20 cellular contexts compared by ENCODE assay signal in the genomic region with DNA sequence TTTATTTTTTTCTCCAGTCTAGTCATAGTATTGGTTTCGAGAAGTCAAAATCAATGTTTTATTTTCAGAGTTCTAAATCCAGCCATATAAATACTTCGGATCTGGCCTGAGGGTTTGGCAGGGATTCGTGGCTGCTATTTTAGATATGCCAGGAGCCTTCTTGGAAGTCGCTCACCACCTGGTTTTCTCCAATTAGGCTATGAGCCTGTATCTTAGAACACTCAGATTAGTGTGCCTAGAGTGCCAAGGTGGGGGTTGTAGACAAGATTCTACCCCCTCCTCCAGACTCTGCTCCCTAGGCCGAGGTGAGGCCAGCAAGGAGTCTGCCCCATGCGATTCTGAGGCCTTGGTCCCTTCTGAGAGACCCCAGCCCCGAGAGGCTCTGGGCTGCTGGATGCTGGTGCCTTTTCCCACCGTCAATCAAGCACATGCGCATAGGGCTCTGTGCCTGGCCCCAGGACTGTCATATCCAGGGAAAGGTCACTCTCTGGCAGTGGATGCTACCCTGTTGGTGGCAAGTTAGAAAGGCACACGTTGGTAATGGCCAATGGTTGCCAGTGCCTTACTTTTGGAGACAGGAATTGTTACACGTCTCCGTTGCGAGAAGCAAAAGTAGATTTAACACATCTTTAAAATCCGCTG.
DNase-seq lines count a peak whose midpoint lies in the region; ATAC-seq, FAIRE-seq and TF ChIP-seq lines count a peak whose summit lies in the region.
"Had no signal": no experiment of that assay in that cellular context is flagged by ENCODE, and none has a peak within 500 bp of the region (broad histone marks: within the 10 kb centered on the region; RNA-seq: fewer than 3 reads in every experiment).

No MANE protein-coding gene starts in this region.

- TF ChIP-seq EP300 in tibial nerve (IDR thresholded peaks at IDR 0.05), result no peak
- TF ChIP-seq EP300 in stomach (IDR thresholded peaks at IDR 0.05), result no peak

- H3K36me3 Mint-ChIP-seq in glutamatergic neuron (ENCODE audit: unreplicated experiment), result no peaks in the 10 kb centered on the region
- H3K36me3 Mint-ChIP-seq: CD4-positive, alpha-beta memory T cell had no signal

- H3K27me3 ChIP-seq in right atrium auricular region (no peaks in the 10 kb centered on the region), tibial nerve (no peaks in the 10 kb centered on the region), stomach (no peaks in the 10 kb centered on the region)
- H3K27me3 ChIP-seq: BE2C had no signal

- no peaks in the 10 kb centered on the region for H3K36me3 ChIP-seq in right atrium auricular region
- no peaks in the 10 kb centered on the region for H3K36me3 ChIP-seq in tibial nerve
- no peaks in the 10 kb centered on the region for H3K36me3 ChIP-seq in stomach
- H3K36me3 ChIP-seq: BE2C, HAP-1 had no signal

- no peak for FAIRE-seq in H54 (lab: Jason Lieb, UNC)
- FAIRE-seq: A204.1, GM12878, RCC 7860 had no signal

- intact Hi-C loops in left ventricle myocardium superior (cut with micrococcal nuclease) (no loop called here), posterior vena cava (cut with DNase I) (no loop called here), stomach (cut with DNase I; ENCODE audit: low total_unique reads) (no loop called here)

- H3K4me3 ChIP-seq in right atrium auricular region (no peak overlapping the region), tibial nerve (no peak overlapping the region), stomach (no peak overlapping the region)
- H3K4me3 ChIP-seq: GM12878, HAP-1 had no signal

- TF ChIP-seq CTCF in right atrium auricular region (IDR thresholded peaks at IDR 0.05) (no peak), glutamatergic neuron (IDR thresholded peaks at IDR 0.05; ENCODE audit: partially characterized antibody, unreplicated experiment) (no peak), tibial nerve (IDR thresholded peaks at IDR 0.05) (no peak), stomach (IDR thresholded peaks at IDR 0.05) (no peak)

- H3K4me3 Mint-ChIP-seq in glutamatergic neuron (ENCODE audit: unreplicated experiment), result no peak overlapping the region
- H3K4me3 Mint-ChIP-seq: CD4-positive, alpha-beta memory T cell had no signal

- H3K4me1 ChIP-seq in right atrium auricular region (peaks cover 0 to 22% of the 10 kb centered on the region in 2 donors), tibial nerve (peaks cover 0 to 36% (median 8%) of the 10 kb centered on the region in 4 donors), stomach (peaks cover 23 to 47% (median 40%) of the 10 kb centered on the region in 4 donors)
- H3K4me1 ChIP-seq: BE2C, HAP-1 had no signal

- H3K27ac ChIP-seq in right atrium auricular region, result no peak overlapping the region
- H3K27ac ChIP-seq in tibial nerve, result peak overlapping the region; percentile 21 to 91 (median 54)
- no peak overlapping the region for H3K27ac ChIP-seq in caudate nucleus (ENCODE audit: low read depth, low read length)
- peak overlapping the region in 2 of 5 donors; percentile 55 to 59 for H3K27ac ChIP-seq in stomach

- H3K4me1 Mint-ChIP-seq in glutamatergic neuron (ENCODE audit: low read depth, unreplicated experiment), result peaks cover 61% of the 10 kb centered on the region

- H3K27ac Mint-ChIP-seq in glutamatergic neuron (ENCODE audit: unreplicated experiment), result no peak overlapping the region
- H3K27ac Mint-ChIP-seq: CD4-positive, alpha-beta memory T cell had no signal

- no peak for TF ChIP-seq POLR2A in tibial nerve (IDR thresholded peaks at IDR 0.05)
- no peak for TF ChIP-seq POLR2A in H54 (IDR thresholded peaks at IDR 0.05; ENCODE audit: low read depth, low read length)
- no peak for TF ChIP-seq POLR2A in stomach (IDR thresholded peaks at IDR 0.05)

- peak; percentile 59 for ATAC-seq in left ventricle myocardium superior
- ATAC-seq: GM12878 had no signal

- WGBS in tibial nerve, 2 donors, result 89 to 92% methylated on average over 14 of the region's 14 CpGs
- 69 to 79% (median 71%) methylated on average over 14 of the region's 14 CpGs for WGBS in stomach, 5 donors

- no peak for DNase-seq in left ventricle myocardium superior
- DNase-seq in right atrium auricular region (ENCODE audit: low spot score), result no peak
- peak; percentile 14 for DNase-seq in glutamatergic neuron
- peak; percentile 28 for DNase-seq in posterior vena cava (ENCODE audit: low spot score)
- no peak for DNase-seq in tibial nerve (ENCODE audit: low spot score in 2 of 2)
- DNase-seq in H54 (ENCODE audit: insufficient read length, low spot score), result no peak
- DNase-seq in caudate nucleus (lab: John Stamatoyannopoulos, UW), result no peak
- no peak for DNase-seq in stomach
- DNase-seq: BE2C; CD4-positive, alpha-beta memory T cell; DND-41; Kasumi-1; NCI-H1694 treated with DMSO at 0.1 percent for 48 hours; NCI-H446; NCI-H526 had no signal

- H3K27me3 Mint-ChIP-seq in glutamatergic neuron (ENCODE audit: unreplicated experiment), result peaks cover 11% of the 10 kb centered on the region

- H3K9me3 Mint-ChIP-seq in glutamatergic neuron (ENCODE audit: unreplicated experiment), result peaks cover 9% of the 10 kb centered on the region
- H3K9me3 Mint-ChIP-seq: CD4-positive, alpha-beta memory T cell had no signal

- H3K9me3 ChIP-seq in right atrium auricular region, result no peaks in the 10 kb centered on the region
- H3K9me3 ChIP-seq in tibial nerve, result no peaks in the 10 kb centered on the region
- H3K9me3 ChIP-seq in stomach, result no peaks in the 10 kb centered on the region
- H3K9me3 ChIP-seq: BE2C, Caco-2, HAP-1 had no signal

Comparison
In these comparisons a context has a peak if more than half of its experiments do, and no peak if none do; other contexts are left out.
1. DNase-seq: peak in glutamatergic neuron (single experiment) and posterior vena cava (single experiment); none in left ventricle myocardium superior (single experiment), right atrium auricular region (single experiment), tibial nerve (0 of 2), H54 (single experiment), caudate nucleus (0 of 61) and stomach (single experiment).
2. H3K27ac ChIP-seq: peak in tibial nerve (4 of 4); none in right atrium auricular region (0 of 2) and caudate nucleus (single experiment).